In genomic region chr7:7959979-7960670, GRCh38 we compare ENCODE assay signal across 15 cellular contexts. TPM values are rescaled to one million over a fixed set of nuclear protein-coding genes. Genes with fewer than 3 reads are reported as not detected.
DNase-seq lines count a peak whose midpoint lies in the region; ATAC-seq and TF ChIP-seq lines count a peak whose summit lies in the region.
"Had no signal": no experiment of that assay in that cellular context is flagged by ENCODE, and none has a peak within 500 bp of the region (broad histone marks: within the 10 kb centered on the region; RNA-seq: fewer than 3 reads in every experiment).

No MANE protein-coding gene starts in this region.

- no peaks in the 10 kb centered on the region for H3K79me1 ChIP-seq in IMR-90 (ENCODE audit: low read depth in 1 of 2, low read length in 2 of 2)

- H3K27ac ChIP-seq in IMR-90 (ENCODE audit: insufficient read depth, low read length): no peak overlapping the region

- no peak overlapping the region for H4K91ac ChIP-seq in IMR-90 (ENCODE audit: insufficient read depth, low read depth, low read length)

- WGBS in IMR-90 (ENCODE audit: extremely low coverage in 2 of 2, insufficient read length in 1 of 2), 2 experiments: 83% methylated on average over 1 of the region's 4 CpGs; no CpG with 5 or more reads in 1 of the 2 experiments

- H3K4me1 ChIP-seq in IMR-90 (ENCODE audit: control insufficient read depth, insufficient read depth, low read length): peaks cover 12% of the 10 kb centered on the region

- TF ChIP-seq CTCF in IMR-90 (conservative IDR thresholded peaks at IDR 0.05; ENCODE audit: low read depth, low read length): no peak

- BruUV-seq in IMR-90 (replicated peaks; lab: Mats Ljungman, UMichigan): no TSS peak

- H4K5ac ChIP-seq in IMR-90 (ENCODE audit: low read depth, low read length): no peak overlapping the region

- H2BK15ac ChIP-seq in IMR-90 (ENCODE audit: low read depth, low read length): peak overlapping the region; percentile 34; the same call in 1 of the 3 replicates

- no peak for TF ChIP-seq POLR2A in IMR-90 (IDR thresholded peaks at IDR 0.05; ENCODE audit: low read depth, low read length)

- dilution Hi-C loops in IMR-90 (cut with HindIII; ENCODE audit: low sequenced_read_pairs, unreplicated experiment): no loop called here

- no peak overlapping the region for H3K4me3 ChIP-seq in IMR-90 (ENCODE audit: insufficient read depth, low read depth, low read length)
- H3K4me3 ChIP-seq: thyroid gland had no signal

- POLR2A ChIA-PET in IMR-90 (lab: Charles Lee; ENCODE audit: unreplicated experiment): no interaction called here

- no peak for DNase-seq in IMR-90
- no peak for DNase-seq in effector CD8-positive, alpha-beta T cell (lab: John Stamatoyannopoulos, UW)
- DNase-seq in NCI-H1105 (lab: John Stamatoyannopoulos, UW): no peak
- DNase-seq in left ventricle myocardium superior: no peak
- no peak for DNase-seq in NCI-H2171 (lab: John Stamatoyannopoulos, UW)
- DNase-seq: activated CD4-positive, alpha-beta T cell treated with anti-CD3 and anti-CD28 coated beads for 4 hours; activated naive CD4-positive, alpha-beta T cell treated with Interleukin-2 at 50 U/mL for 16 hours; CD4-positive, alpha-beta memory T cell; NCI-H1092 treated with DMSO at 0.1 percent for 48 hours; NCI-H774; thyroid gland had no signal

- no peak overlapping the region for H2AFZ ChIP-seq in IMR-90 (replicated peaks; ENCODE audit: low read length, poor library complexity)

- H2AK5ac ChIP-seq in IMR-90 (ENCODE audit: low read depth, low read length): peak overlapping the region; percentile 61; the same call in 1 of the 2 replicates

- intact Hi-C loops in IMR-90 (cut with micrococcal nuclease) (loop anchor here (10.0 kb wide), 1 partner anchor 535 kb away; no protein-coding TSS in a partner anchor), left ventricle myocardium superior (cut with micrococcal nuclease) (no loop called here)

- no peak overlapping the region for H2BK5ac ChIP-seq in IMR-90 (ENCODE audit: low read depth, low read length, poor library complexity, severe bottlenecking)

- H3K14ac ChIP-seq in IMR-90 (replicated peaks; ENCODE audit: low read depth, low read length): no peak overlapping the region

- no peak overlapping the region for H3K23ac ChIP-seq in IMR-90 (ENCODE audit: low read depth, low read length)

- no peaks in the 10 kb centered on the region for H3K9me3 ChIP-seq in IMR-90 (ENCODE audit: control insufficient read depth, insufficient read depth, low read length)
- H3K9me3 ChIP-seq: thyroid gland had no signal

- TF ChIP-seq RAD21 in IMR-90 (IDR thresholded peaks at IDR 0.05; ENCODE audit: low read length): no peak

- no peaks in the 10 kb centered on the region for H3K36me3 ChIP-seq in IMR-90 (ENCODE audit: control insufficient read depth, insufficient read depth, low read length)
- H3K36me3 ChIP-seq: thyroid gland had no signal

- in situ Hi-C loops in IMR-90 (cut with MboI; ENCODE audit: low sequenced_read_pairs): loop anchor here (25.0 kb wide), 1 partner anchor 523 kb away; no protein-coding TSS in a partner anchor

- no peak overlapping the region for H3K9ac ChIP-seq in IMR-90 (ENCODE audit: low read depth, low read length)

- H2AK9ac ChIP-seq in IMR-90 (replicated peaks; ENCODE audit: low read depth, low read length, poor library complexity): no peak overlapping the region

- no peak overlapping the region for H3K4me2 ChIP-seq in IMR-90 (ENCODE audit: low read depth, low read length)

- ATAC-seq in GM18861 (IDR thresholded peaks at IDR 0.05; ENCODE audit: unreplicated experiment) (peak; percentile 65), GM21423 (IDR thresholded peaks at IDR 0.05; ENCODE audit: unreplicated experiment) (peak; percentile 94), HG03025 (IDR thresholded peaks at IDR 0.05; ENCODE audit: low FRiP score, unreplicated experiment) (peak; percentile 93), IMR-90 (ENCODE audit: low read depth) (no peak), left ventricle myocardium superior (no peak)
- ATAC-seq: SK-N-SH treated with all-trans-retinoic acid at 6 μM for 48 hours had no signal

- peak overlapping the region; percentile 29; the same call in 1 of the 2 replicates for H3K4ac ChIP-seq in IMR-90 (ENCODE audit: low read depth, low read length)

- no peaks in the 10 kb centered on the region for H3K27me3 ChIP-seq in IMR-90 (ENCODE audit: control insufficient read depth, insufficient read depth, low read length)
- H3K27me3 ChIP-seq: thyroid gland had no signal

- no peak overlapping the region for H2BK120ac ChIP-seq in IMR-90 (ENCODE audit: low read depth, low read length)

- H2BK20ac ChIP-seq in IMR-90 (ENCODE audit: low read depth, low read length): peak overlapping the region; percentile 22; the same call in 1 of the 2 replicates

- no peaks in the 10 kb centered on the region for H4K20me1 ChIP-seq in IMR-90 (ENCODE audit: insufficient read depth, low read length)

- CTCF ChIA-PET in IMR-90 (lab: Yijun Ruan, JAX): interaction anchor here (0.6 kb wide), 1 partner anchor 520 kb away, joined by 4 read pairs; no protein-coding TSS in a partner anchor

- no peak overlapping the region for H3K56ac ChIP-seq in IMR-90 (ENCODE audit: extremely low read depth, insufficient read depth, low read length)

- peaks cover 3% of the 10 kb centered on the region; the same call in 1 of the 2 replicates for H3K9me1 ChIP-seq in IMR-90 (ENCODE audit: insufficient read depth, low read length)

- no peak overlapping the region for H4K8ac ChIP-seq in IMR-90 (ENCODE audit: low read depth in 2 of 2, low read length in 2 of 2)

- H3K18ac ChIP-seq in IMR-90 (ENCODE audit: low read depth, low read length): no peak overlapping the region

TF ChIP-seq in IMR-90, 13 proteins besides CTCF, POLR2A, EP300 and RAD21:
- TF ChIP-seq CEBPB (IDR thresholded peaks at IDR 0.05; ENCODE audit: low read depth, low read length): no peak
- TF ChIP-seq BHLHE40 (IDR thresholded peaks at IDR 0.05; ENCODE audit: low read depth, low read length): no peak
- TF ChIP-seq MAZ (IDR thresholded peaks at IDR 0.05; ENCODE audit: borderline replicate concordance, low read depth, low read length): no peak
- no peak for TF ChIP-seq USF2 (IDR thresholded peaks at IDR 0.05; ENCODE audit: low read depth, low read length)
- no peak for TF ChIP-seq RFX5 (IDR thresholded peaks at IDR 0.05; ENCODE audit: low read depth, low read length)
- TF ChIP-seq ELK1 (IDR thresholded peaks at IDR 0.05; ENCODE audit: borderline replicate concordance, low read depth, low read length): no peak
- no peak for TF ChIP-seq FOS (IDR thresholded peaks at IDR 0.05; ENCODE audit: low read depth, low read length)
- TF ChIP-seq NFE2L2 (IDR thresholded peaks at IDR 0.05; ENCODE audit: low read depth, low read length): no peak
- TF ChIP-seq SMC3 (IDR thresholded peaks at IDR 0.05; ENCODE audit: low read depth, low read length): no peak
- TF ChIP-seq MAFK (IDR thresholded peaks at IDR 0.05; ENCODE audit: low read depth, low read length): no peak
- no peak for TF ChIP-seq MXI1 (IDR thresholded peaks at IDR 0.05; ENCODE audit: borderline replicate concordance, low read depth, low read length)
- no peak for TF ChIP-seq RCOR1 (IDR thresholded peaks at IDR 0.05; ENCODE audit: insufficient replicate concordance, low read length)
- TF ChIP-seq CHD1 (IDR thresholded peaks at IDR 0.05; ENCODE audit: low read depth, low read length): no peak

RNA-seq across cellular contexts. Expression of gene GLCCI1, which starts 8.5 kb away (rescaled TPM):
- 4.1 and 7.8 TPM in 2 replicates for total RNA-seq in IMR-90 (2012; rRNA removed)
- 6.2 and 8.9 TPM in 2 replicates for polyA plus RNA-seq in IMR-90 (2012; rRNA removed)
- 2.3 and 3.1 TPM in 2 replicates for polyA plus RNA-seq in IMR-90 (2012; cell fraction: cytosol; rRNA removed)
- 6.2 and 20.3 TPM in 2 replicates for polyA plus RNA-seq in IMR-90 (2012; cell fraction: nucleus; rRNA removed; ENCODE audit: low replicate concordance)
- 8.6 TPM for total RNA-seq in left ventricle myocardium superior

Comparison
In these comparisons a context has a peak if more than half of its experiments do, and no peak if none do; other contexts are left out.
1. ATAC-seq: peak in GM18861 (single experiment), GM21423 (single experiment) and HG03025 (single experiment); none in IMR-90 (single experiment) and left ventricle myocardium superior (single experiment).